1 cellular context compared by ENCODE assay signal in the genomic region with DNA sequence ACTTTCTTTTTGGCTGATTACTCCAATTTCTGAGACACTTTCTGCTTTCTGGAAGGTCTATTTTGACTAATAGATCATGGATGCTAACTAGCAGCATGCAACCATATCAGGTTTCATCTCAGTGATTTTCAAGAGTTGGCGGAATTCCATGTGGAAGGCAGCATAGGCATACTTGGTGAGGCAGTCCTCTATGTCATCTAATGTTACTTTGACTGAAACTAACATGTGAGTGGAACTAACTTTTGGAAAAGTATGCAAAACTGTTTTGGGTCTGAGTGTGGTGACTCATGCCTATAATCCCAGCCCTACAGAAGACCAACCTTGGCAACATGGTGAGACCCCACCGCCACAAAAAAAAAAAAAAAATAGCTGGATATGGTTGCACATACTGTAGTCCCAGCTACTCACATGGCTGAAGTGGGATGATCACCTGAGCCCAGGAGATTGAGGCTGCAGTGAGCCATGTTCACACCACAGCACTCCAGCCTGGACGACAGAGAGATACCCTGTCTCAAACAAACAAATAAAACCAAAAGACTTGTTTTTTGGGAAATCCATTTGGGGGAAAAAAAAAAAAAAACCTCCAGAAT.
TF ChIP-seq lines count a peak whose summit lies in the region.

No MANE protein-coding gene starts in this region.

TF ChIP-seq in HEK293, 187 proteins besides CTCF, POLR2A, EP300 and RAD21 (continued from another document and continues in another):
- no peak for TF ChIP-seq REST (tag by site-specific recombination; IDR thresholded peaks at IDR 0.05)
- peak; percentile 52; the same call in 1 of the 2 replicates for TF ChIP-seq ZNF600 (tag by site-specific recombination; IDR thresholded peaks at IDR 0.05)
- peak; percentile 70 for TF ChIP-seq ZNF629 (tag by site-specific recombination; IDR thresholded peaks at IDR 0.05)
- no peak for TF ChIP-seq ZSCAN30 (tag by site-specific recombination; IDR thresholded peaks at IDR 0.05)
- TF ChIP-seq ZNF18 (tag by site-specific recombination; IDR thresholded peaks at IDR 0.05): peak; percentile 82
- TF ChIP-seq, protein P1, sequence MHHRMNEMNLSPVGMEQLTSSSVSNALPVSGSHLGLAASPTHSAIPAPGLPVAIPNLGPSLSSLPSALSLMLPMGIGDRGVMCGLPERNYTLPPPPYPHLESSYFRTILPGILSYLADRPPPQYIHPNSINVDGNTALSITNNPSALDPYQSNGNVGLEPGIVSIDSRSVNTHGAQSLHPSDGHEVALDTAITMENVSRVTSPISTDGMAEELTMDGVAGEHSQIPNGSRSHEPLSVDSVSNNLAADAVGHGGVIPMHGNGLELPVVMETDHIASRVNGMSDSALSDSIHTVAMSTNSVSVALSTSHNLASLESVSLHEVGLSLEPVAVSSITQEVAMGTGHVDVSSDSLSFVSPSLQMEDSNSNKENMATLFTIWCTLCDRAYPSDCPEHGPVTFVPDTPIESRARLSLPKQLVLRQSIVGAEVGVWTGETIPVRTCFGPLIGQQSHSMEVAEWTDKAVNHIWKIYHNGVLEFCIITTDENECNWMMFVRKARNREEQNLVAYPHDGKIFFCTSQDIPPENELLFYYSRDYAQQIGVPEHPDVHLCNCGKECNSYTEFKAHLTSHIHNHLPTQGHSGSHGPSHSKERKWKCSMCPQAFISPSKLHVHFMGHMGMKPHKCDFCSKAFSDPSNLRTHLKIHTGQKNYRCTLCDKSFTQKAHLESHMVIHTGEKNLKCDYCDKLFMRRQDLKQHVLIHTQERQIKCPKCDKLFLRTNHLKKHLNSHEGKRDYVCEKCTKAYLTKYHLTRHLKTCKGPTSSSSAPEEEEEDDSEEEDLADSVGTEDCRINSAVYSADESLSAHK (tag by site-specific recombination; IDR thresholded peaks at IDR 0.05): peak; percentile 52; the same call in 1 of the 2 replicates
- TF ChIP-seq KLF8 (tag by site-specific recombination; IDR thresholded peaks at IDR 0.05): peak; percentile 35; the same call in 1 of the 2 replicates
- no peak for TF ChIP-seq ZNF324 (tag by site-specific recombination; IDR thresholded peaks at IDR 0.05)
- peak; percentile 71; the same call in 1 of the 2 replicates for TF ChIP-seq TRIM28 (IDR thresholded peaks at IDR 0.05; ENCODE audit: borderline replicate concordance, low read length)
- no peak for TF ChIP-seq YY1 (tag by site-specific recombination; IDR thresholded peaks at IDR 0.05)
- 0 out of 2 replicates have a peak, but pooled peaks have one; percentile 28 for TF ChIP-seq ZNF366 (tag by site-specific recombination; conservative IDR thresholded peaks at IDR 0.05)
- TF ChIP-seq ZNF514 (tag by site-specific recombination; IDR thresholded peaks at IDR 0.05): no peak
- no peak for TF ChIP-seq EGR2 (tag by site-specific recombination; IDR thresholded peaks at IDR 0.05; ENCODE audit: low read depth)
- no peak for TF ChIP-seq ZNF169 (tag by site-specific recombination; IDR thresholded peaks at IDR 0.05)
- no peak for TF ChIP-seq ZBTB1 (tag by site-specific recombination; IDR thresholded peaks at IDR 0.05)
- TF ChIP-seq, protein P2, sequence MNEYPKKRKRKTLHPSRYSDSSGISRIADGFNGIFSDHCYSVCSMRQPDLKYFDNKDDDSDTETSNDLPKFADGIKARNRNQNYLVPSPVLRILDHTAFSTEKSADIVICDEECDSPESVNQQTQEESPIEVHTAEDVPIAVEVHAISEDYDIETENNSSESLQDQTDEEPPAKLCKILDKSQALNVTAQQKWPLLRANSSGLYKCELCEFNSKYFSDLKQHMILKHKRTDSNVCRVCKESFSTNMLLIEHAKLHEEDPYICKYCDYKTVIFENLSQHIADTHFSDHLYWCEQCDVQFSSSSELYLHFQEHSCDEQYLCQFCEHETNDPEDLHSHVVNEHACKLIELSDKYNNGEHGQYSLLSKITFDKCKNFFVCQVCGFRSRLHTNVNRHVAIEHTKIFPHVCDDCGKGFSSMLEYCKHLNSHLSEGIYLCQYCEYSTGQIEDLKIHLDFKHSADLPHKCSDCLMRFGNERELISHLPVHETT (tag by site-specific recombination; IDR thresholded peaks at IDR 0.05): no peak
- no peak for TF ChIP-seq ZFHX2 (tag by site-specific recombination; conservative IDR thresholded peaks at IDR 0.05)
- TF ChIP-seq ZNF138 (tag by site-specific recombination; IDR thresholded peaks at IDR 0.05; ENCODE audit: borderline replicate concordance): no peak
- no peak for TF ChIP-seq ZNF274 (IDR thresholded peaks at IDR 0.05; ENCODE audit: low read length)
- TF ChIP-seq ZNF274 (tag by site-specific recombination; IDR thresholded peaks at IDR 0.05; ENCODE audit: borderline replicate concordance): no peak
- TF ChIP-seq ZNF221 (tag by site-specific recombination; IDR thresholded peaks at IDR 0.05; ENCODE audit: borderline replicate concordance): no peak
- peak; percentile 39; the same call in 1 of the 2 replicates for TF ChIP-seq GLIS2 (tag by site-specific recombination; IDR thresholded peaks at IDR 0.05)
- TF ChIP-seq ZNF132 (tag by site-specific recombination; IDR thresholded peaks at IDR 0.05; ENCODE audit: borderline replicate concordance): no peak
- no peak for TF ChIP-seq ZSCAN4 (tag by site-specific recombination; IDR thresholded peaks at IDR 0.05)
- peak; percentile 24; the same call in 1 of the 2 replicates for TF ChIP-seq PATZ1 (tag by site-specific recombination; IDR thresholded peaks at IDR 0.05)
- no peak for TF ChIP-seq ZNF561 (tag by site-specific recombination; IDR thresholded peaks at IDR 0.05; ENCODE audit: borderline replicate concordance)
- TF ChIP-seq, protein P3, sequence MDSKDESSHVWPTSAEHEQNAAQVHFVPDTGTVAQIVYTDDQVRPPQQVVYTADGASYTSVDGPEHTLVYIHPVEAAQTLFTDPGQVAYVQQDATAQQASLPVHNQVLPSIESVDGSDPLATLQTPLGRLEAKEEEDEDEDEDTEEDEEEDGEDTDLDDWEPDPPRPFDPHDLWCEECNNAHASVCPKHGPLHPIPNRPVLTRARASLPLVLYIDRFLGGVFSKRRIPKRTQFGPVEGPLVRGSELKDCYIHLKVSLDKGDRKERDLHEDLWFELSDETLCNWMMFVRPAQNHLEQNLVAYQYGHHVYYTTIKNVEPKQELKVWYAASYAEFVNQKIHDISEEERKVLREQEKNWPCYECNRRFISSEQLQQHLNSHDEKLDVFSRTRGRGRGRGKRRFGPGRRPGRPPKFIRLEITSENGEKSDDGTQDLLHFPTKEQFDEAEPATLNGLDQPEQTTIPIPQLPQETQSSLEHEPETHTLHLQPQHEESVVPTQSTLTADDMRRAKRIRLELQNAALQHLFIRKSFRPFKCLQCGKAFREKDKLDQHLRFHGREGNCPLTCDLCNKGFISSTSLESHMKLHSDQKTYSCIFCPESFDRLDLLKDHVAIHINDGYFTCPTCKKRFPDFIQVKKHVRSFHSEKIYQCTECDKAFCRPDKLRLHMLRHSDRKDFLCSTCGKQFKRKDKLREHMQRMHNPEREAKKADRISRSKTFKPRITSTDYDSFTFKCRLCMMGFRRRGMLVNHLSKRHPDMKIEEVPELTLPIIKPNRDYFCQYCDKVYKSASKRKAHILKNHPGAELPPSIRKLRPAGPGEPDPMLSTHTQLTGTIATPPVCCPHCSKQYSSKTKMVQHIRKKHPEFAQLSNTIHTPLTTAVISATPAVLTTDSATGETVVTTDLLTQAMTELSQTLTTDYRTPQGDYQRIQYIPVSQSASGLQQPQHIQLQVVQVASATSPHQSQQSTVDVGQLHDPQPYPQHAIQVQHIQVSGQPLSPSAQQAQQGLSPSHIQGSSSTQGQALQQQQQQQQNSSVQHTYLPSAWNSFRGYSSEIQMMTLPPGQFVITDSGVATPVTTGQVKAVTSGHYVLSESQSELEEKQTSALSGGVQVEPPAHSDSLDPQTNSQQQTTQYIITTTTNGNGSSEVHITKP (tag by site-specific recombination; IDR thresholded peaks at IDR 0.05): peak; percentile 60
- TF ChIP-seq ZNF23 (tag by site-specific recombination; IDR thresholded peaks at IDR 0.05; ENCODE audit: borderline replicate concordance): no peak
- TF ChIP-seq ZBTB20 (tag by site-specific recombination; IDR thresholded peaks at IDR 0.05): peak; percentile 47; the same call in 1 of the 2 replicates
- TF ChIP-seq ZNF555 (tag by site-specific recombination; conservative IDR thresholded peaks at IDR 0.05): no peak
- TF ChIP-seq ZNF837 (tag by site-specific recombination; IDR thresholded peaks at IDR 0.05): no peak
- no peak for TF ChIP-seq RBAK (tag by site-specific recombination; IDR thresholded peaks at IDR 0.05)
- TF ChIP-seq SALL2 (tag by site-specific recombination; IDR thresholded peaks at IDR 0.05; ENCODE audit: borderline replicate concordance): no peak
- peak; percentile 53; the same call in 1 of the 2 replicates for TF ChIP-seq ZBTB17 (tag by site-specific recombination; IDR thresholded peaks at IDR 0.05)
- TF ChIP-seq ZNF521 (tag by site-specific recombination; IDR thresholded peaks at IDR 0.05): no peak
- TF ChIP-seq GLIS1 (tag by site-specific recombination; IDR thresholded peaks at IDR 0.05): no peak
- peak; percentile 79 for TF ChIP-seq PRDM6 (tag by site-specific recombination; IDR thresholded peaks at IDR 0.05)
- no peak for TF ChIP-seq ZNF785 (tag by site-specific recombination; IDR thresholded peaks at IDR 0.05)
- TF ChIP-seq ZNF174 (tag by site-specific recombination; IDR thresholded peaks at IDR 0.05): no peak
- TF ChIP-seq ZNF776 (tag by site-specific recombination; IDR thresholded peaks at IDR 0.05; ENCODE audit: borderline replicate concordance): no peak
- TF ChIP-seq ZNF558 (tag by site-specific recombination; IDR thresholded peaks at IDR 0.05): 0 out of 2 replicates have a peak, but pooled peaks have one; percentile 28
- 0 out of 2 replicates have a peak, but pooled peaks have one; percentile 27 for TF ChIP-seq ZNF335 (tag by site-specific recombination; conservative IDR thresholded peaks at IDR 0.05)
- TF ChIP-seq ZNF623 (tag by site-specific recombination; IDR thresholded peaks at IDR 0.05): no peak
- no peak for TF ChIP-seq SP7 (tag by site-specific recombination; IDR thresholded peaks at IDR 0.05)
